ENCODE assay signal across 19 cellular contexts in the genomic region with DNA sequence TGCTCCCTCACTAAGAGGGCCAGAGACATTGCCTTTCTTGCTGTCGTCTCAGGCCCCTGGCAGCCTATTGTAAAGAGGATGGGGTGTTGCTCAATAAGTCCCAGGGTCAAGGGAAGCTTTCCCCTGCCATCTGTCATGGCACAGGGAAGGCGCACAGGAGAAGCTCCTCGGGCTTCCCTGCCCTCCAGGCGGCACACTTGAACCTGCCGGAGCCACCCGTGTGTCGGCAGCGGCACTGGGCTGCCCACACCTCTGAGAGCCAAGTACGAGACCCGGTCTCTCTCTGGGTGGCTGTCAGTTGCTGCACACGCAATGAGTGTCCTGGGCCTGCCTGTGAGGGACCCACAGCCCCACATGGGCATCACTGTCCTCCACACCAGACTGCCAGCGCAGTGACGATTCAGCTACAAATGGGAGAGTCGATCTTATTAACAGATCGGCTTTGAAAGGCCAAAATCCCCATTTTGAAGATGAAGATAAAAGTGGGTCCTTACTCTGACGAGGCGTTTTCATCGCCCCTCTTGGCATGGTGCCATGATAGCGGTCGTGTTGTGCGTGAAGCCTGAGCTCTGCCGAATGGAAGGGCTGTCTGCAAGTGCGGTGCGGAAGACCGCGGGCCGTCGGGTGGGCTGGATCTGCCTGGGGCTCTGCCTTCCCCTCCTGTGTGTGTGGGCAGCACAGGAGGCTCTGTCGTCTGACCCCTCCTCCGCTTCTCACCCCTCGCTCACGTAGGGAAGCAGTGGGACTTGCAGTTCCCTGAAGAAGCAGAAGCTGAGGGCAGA.
"Had no signal": no experiment of that assay in that cellular context is flagged by ENCODE, and none has a peak within 500 bp of the region (broad histone marks: within the 10 kb centered on the region; RNA-seq: fewer than 3 reads in every experiment).

No MANE protein-coding gene starts in this region.

- H3K4me3 ChIP-seq: coronary artery, lung, sigmoid colon, smooth muscle cell, upper lobe of left lung had no signal

- H3K27ac ChIP-seq: coronary artery, epithelial cell of prostate, sigmoid colon, upper lobe of left lung, WERI-Rb-1 had no signal

- H3K9me3 ChIP-seq: sigmoid colon, upper lobe of left lung had no signal

- H3K4me1 Mint-ChIP-seq: activated T-helper 17 cell treated with anti-CD3 and anti-CD28 coated beads, Interleukin-2, amount 50 U/mL, for 72 hours; neural crest cell had no signal

- H3K9me3 Mint-ChIP-seq: activated T-helper 17 cell treated with anti-CD3 and anti-CD28 coated beads, Interleukin-2, amount 50 U/mL, for 72 hours; naive B cell; neural crest cell; T-helper 2 cell treated with Interferon-gamma antibody and Interleukin-4, amounts not matched to agents 5 μg/mL and 100 μg/mL, for 36 hours had no signal

- H3K27me3 ChIP-seq: sigmoid colon, upper lobe of left lung had no signal

- H3K4me3 Mint-ChIP-seq: activated T-helper 17 cell treated with anti-CD3 and anti-CD28 coated beads, Interleukin-2, amount 50 U/mL, for 72 hours; neural crest cell; T-helper 2 cell treated with Interferon-gamma antibody and Interleukin-4, amounts not matched to agents 5 μg/mL and 100 μg/mL, for 36 hours had no signal

- ATAC-seq: activated T-helper 17 cell treated with anti-CD3 and anti-CD28 coated beads, Interleukin-2, amount 50 U/mL, for 72 hours; left lobe of liver had no signal

- H3K4me1 ChIP-seq: sigmoid colon had no signal

- H3K4me2 ChIP-seq: smooth muscle cell had no signal

- H3K27ac Mint-ChIP-seq: activated T-helper 17 cell treated with anti-CD3 and anti-CD28 coated beads, Interleukin-2, amount 50 U/mL, for 72 hours; T-helper 2 cell treated with Interferon-gamma antibody and Interleukin-4, amounts not matched to agents 5 μg/mL and 100 μg/mL, for 36 hours had no signal

- DNase-seq: activated CD4-positive, CD25-positive, alpha-beta regulatory T cell treated with anti-CD3 and anti-CD28 coated beads, Interleukin-2, amount 50 U/mL, for 72 hours; activated naive CD4-positive, alpha-beta T cell treated with Interleukin-2 at 50 U/mL for 16 hours; activated T-cell treated with anti-CD3 and anti-CD28 coated beads, Interleukin-2, amount 50 U/mL, for 1 hour; cerebellar nuclear complex; foreskin fibroblast; naive B cell; sigmoid colon; stimulated activated CD4-positive, alpha-beta T cell treated with anti-CD3 and anti-CD28 coated beads, Interleukin-2, amount 100 ng/mL, for 48 hours; stimulated activated naive CD4-positive, alpha-beta T cell; WERI-Rb-1 had no signal

- H3K27me3 Mint-ChIP-seq: activated T-helper 17 cell treated with anti-CD3 and anti-CD28 coated beads, Interleukin-2, amount 50 U/mL, for 72 hours; naive B cell had no signal
